In genomic region chr17:78426293-78426879, GRCh38 we compare ENCODE assay signal across 14 cellular contexts. TPM values are rescaled to one million over a fixed set of nuclear protein-coding genes. Genes with fewer than 3 reads are reported as not detected.
DNase-seq lines count a peak whose midpoint lies in the region; ATAC-seq and TF ChIP-seq lines count a peak whose summit lies in the region.
"Had no signal": no experiment of that assay in that cellular context is flagged by ENCODE, and none has a peak within 500 bp of the region (broad histone marks: within the 10 kb centered on the region; RNA-seq: fewer than 3 reads in every experiment).

No MANE protein-coding gene starts in this region.

- dilution Hi-C loops in IMR-90 (cut with HindIII; ENCODE audit: low sequenced_read_pairs, unreplicated experiment): no loop called here

- no peak overlapping the region for H3K4me2 ChIP-seq in IMR-90 (ENCODE audit: low read depth, low read length)

- DNase-seq in IMR-90: no peak
- DNase-seq in medulla oblongata (ENCODE audit: extremely low spot score): peak; percentile 81
- peak; percentile 75 for DNase-seq in superior temporal gyrus (ENCODE audit: extremely low spot score)
- no peak for DNase-seq in activated T-helper 2 cell treated with anti-CD3 and anti-CD28 coated beads, Interferon-gamma antibody, Interleukin-2, Interleukin-4, amounts not matched to agents 10 μg/mL and 5 μg/mL and 100 μg/mL, durations not matched to agents 14 hours and 24 hours and 36 hours (ENCODE audit: low spot score)
- DNase-seq in DMS114 treated with DMSO at 0.1 percent for 48 hours (lab: John Stamatoyannopoulos, UW; ENCODE audit: unreplicated experiment): no peak
- DNase-seq: Calu3; CD4-positive, alpha-beta memory T cell; NCI-H1048; NCI-H524 had no signal

- no peak overlapping the region for H3K4me3 ChIP-seq in IMR-90 (ENCODE audit: insufficient read depth, low read depth, low read length)
- H3K4me3 ChIP-seq: HAP-1 had no signal

- H2BK15ac ChIP-seq in IMR-90 (ENCODE audit: low read depth, low read length): no peak overlapping the region

- H3K4me1 Mint-ChIP-seq in activated T-helper 2 cell treated with anti-CD3 and anti-CD28 coated beads, Interferon-gamma antibody, Interleukin-2, Interleukin-4, amounts not matched to agents 10 μg/mL and 5 μg/mL and 100 μg/mL, durations not matched to agents 14 hours and 24 hours and 36 hours (ENCODE audit: low read depth): peaks cover 6% of the 10 kb centered on the region

- no TSS peak for BruUV-seq in IMR-90 (replicated peaks; lab: Mats Ljungman, UMichigan)

- H3K9me3 Mint-ChIP-seq in activated T-helper 2 cell treated with anti-CD3 and anti-CD28 coated beads, Interferon-gamma antibody, Interleukin-2, Interleukin-4, amounts not matched to agents 10 μg/mL and 5 μg/mL and 100 μg/mL, durations not matched to agents 14 hours and 24 hours and 36 hours: no peaks in the 10 kb centered on the region
- H3K9me3 Mint-ChIP-seq: CD4-positive, alpha-beta memory T cell had no signal

- H2BK5ac ChIP-seq in IMR-90 (ENCODE audit: low read depth, low read length, poor library complexity, severe bottlenecking): no peak overlapping the region

- H3K4me1 ChIP-seq in IMR-90 (ENCODE audit: control insufficient read depth, insufficient read depth, low read length): peaks cover 12% of the 10 kb centered on the region; the same call in 1 of the 2 replicates
- H3K4me1 ChIP-seq: HAP-1 had no signal

- no peaks in the 10 kb centered on the region for H3K9me3 ChIP-seq in IMR-90 (ENCODE audit: control insufficient read depth, insufficient read depth, low read length)
- H3K9me3 ChIP-seq: HAP-1 had no signal

- H3K4ac ChIP-seq in IMR-90 (ENCODE audit: low read depth, low read length): no peak overlapping the region

- H3K9ac ChIP-seq in IMR-90 (ENCODE audit: low read depth, low read length): no peak overlapping the region

- H3K27me3 ChIP-seq in IMR-90 (ENCODE audit: control insufficient read depth, insufficient read depth, low read length): no peaks in the 10 kb centered on the region

- no peak overlapping the region for H3K27ac ChIP-seq in IMR-90 (ENCODE audit: insufficient read depth, low read length)
- H3K27ac ChIP-seq in cingulate gyrus (ENCODE audit: low read depth, low read length): peak overlapping the region; percentile 88

- no peak overlapping the region for H3K14ac ChIP-seq in IMR-90 (replicated peaks; ENCODE audit: low read depth, low read length)

- no peak overlapping the region for H3K23ac ChIP-seq in IMR-90 (ENCODE audit: low read depth, low read length)

- no peak overlapping the region for H3K18ac ChIP-seq in IMR-90 (ENCODE audit: low read depth, low read length)

- H4K91ac ChIP-seq in IMR-90 (ENCODE audit: insufficient read depth, low read depth, low read length): no peak overlapping the region

- H2AFZ ChIP-seq in IMR-90 (replicated peaks; ENCODE audit: low read length, poor library complexity): peak overlapping the region; percentile 52

- in situ Hi-C loops in IMR-90 (cut with MboI; ENCODE audit: low sequenced_read_pairs): loop anchor here (10.0 kb wide), 2 partner anchors 132 to 312 kb away; no protein-coding TSS in a partner anchor

- H4K20me1 ChIP-seq in IMR-90 (ENCODE audit: insufficient read depth, low read length): peaks cover 8% of the 10 kb centered on the region; the same call in 1 of the 2 replicates

- H3K36me3 ChIP-seq in IMR-90 (ENCODE audit: control insufficient read depth, insufficient read depth, low read length): peaks cover 51% of the 10 kb centered on the region

- no peak overlapping the region for H2BK120ac ChIP-seq in IMR-90 (ENCODE audit: low read depth, low read length)

- CTCF ChIA-PET in IMR-90 (lab: Yijun Ruan, JAX): no interaction called here

- H4K5ac ChIP-seq in IMR-90 (ENCODE audit: low read depth, low read length): no peak overlapping the region

- no peak overlapping the region for H2AK9ac ChIP-seq in IMR-90 (replicated peaks; ENCODE audit: low read depth, low read length, poor library complexity)

- POLR2A ChIA-PET in IMR-90 (lab: Charles Lee; ENCODE audit: unreplicated experiment): no interaction called here

- no peak overlapping the region for H3K56ac ChIP-seq in IMR-90 (ENCODE audit: extremely low read depth, insufficient read depth, low read length)

- no peak overlapping the region for H2BK20ac ChIP-seq in IMR-90 (ENCODE audit: low read depth, low read length)

- intact Hi-C loops in IMR-90 (cut with micrococcal nuclease): no loop called here
- intact Hi-C loops in activated T-helper 2 cell treated with anti-CD3 and anti-CD28 coated beads, Interferon-gamma antibody, Interleukin-2, Interleukin-4, amounts not matched to agents 10 μg/mL and 5 μg/mL and 100 μg/mL, durations not matched to agents 14 hours and 24 hours and 36 hours (cut with micrococcal nuclease): no loop called here

- H3K79me1 ChIP-seq in IMR-90 (ENCODE audit: low read depth in 1 of 2, low read length in 2 of 2): peaks cover 3 to 38% of the 10 kb centered on the region in 2 experiments; a peak in 3 of 4 replicates

- no peak overlapping the region for H3K4me3 Mint-ChIP-seq in activated T-helper 2 cell treated with anti-CD3 and anti-CD28 coated beads, Interferon-gamma antibody, Interleukin-2, Interleukin-4, amounts not matched to agents 10 μg/mL and 5 μg/mL and 100 μg/mL, durations not matched to agents 14 hours and 24 hours and 36 hours (ENCODE audit: low read depth)
- H3K4me3 Mint-ChIP-seq: B cell; CD4-positive, alpha-beta memory T cell had no signal

- ATAC-seq in IMR-90 (ENCODE audit: low read depth) (no peak), GM18519 (IDR thresholded peaks at IDR 0.05; ENCODE audit: low FRiP score, unreplicated experiment) (no peak)
- ATAC-seq: Panc1 had no signal

- H3K27me3 Mint-ChIP-seq in activated T-helper 2 cell treated with anti-CD3 and anti-CD28 coated beads, Interferon-gamma antibody, Interleukin-2, Interleukin-4, amounts not matched to agents 10 μg/mL and 5 μg/mL and 100 μg/mL, durations not matched to agents 14 hours and 24 hours and 36 hours (ENCODE audit: low read depth): no peaks in the 10 kb centered on the region
- H3K27me3 Mint-ChIP-seq: B cell; CD4-positive, alpha-beta memory T cell had no signal

- TF ChIP-seq CTCF in IMR-90 (conservative IDR thresholded peaks at IDR 0.05; ENCODE audit: low read depth, low read length): no peak

- WGBS in IMR-90 (ENCODE audit: extremely low coverage in 2 of 2, insufficient read length in 1 of 2), 2 experiments: 96% methylated on average over 16 of the region's 22 CpGs; no CpG with 5 or more reads in 1 of the 2 experiments

- no peak overlapping the region for H3K27ac Mint-ChIP-seq in activated T-helper 2 cell treated with anti-CD3 and anti-CD28 coated beads, Interferon-gamma antibody, Interleukin-2, Interleukin-4, amounts not matched to agents 10 μg/mL and 5 μg/mL and 100 μg/mL, durations not matched to agents 14 hours and 24 hours and 36 hours
- H3K27ac Mint-ChIP-seq: B cell; CD4-positive, alpha-beta memory T cell had no signal

- TF ChIP-seq POLR2A in IMR-90 (IDR thresholded peaks at IDR 0.05; ENCODE audit: low read depth, low read length): no peak

- no peak for TF ChIP-seq RAD21 in IMR-90 (IDR thresholded peaks at IDR 0.05; ENCODE audit: low read length)

- H3K9me1 ChIP-seq in IMR-90 (ENCODE audit: insufficient read depth, low read length): peaks cover 3% of the 10 kb centered on the region; the same call in 1 of the 2 replicates

- no peak overlapping the region for H2AK5ac ChIP-seq in IMR-90 (ENCODE audit: low read depth, low read length)

- H3K36me3 Mint-ChIP-seq in activated T-helper 2 cell treated with anti-CD3 and anti-CD28 coated beads, Interferon-gamma antibody, Interleukin-2, Interleukin-4, amounts not matched to agents 10 μg/mL and 5 μg/mL and 100 μg/mL, durations not matched to agents 14 hours and 24 hours and 36 hours (ENCODE audit: low read depth): peaks cover 50% of the 10 kb centered on the region

- no peak overlapping the region for H4K8ac ChIP-seq in IMR-90 (ENCODE audit: low read depth in 2 of 2, low read length in 2 of 2)

TF ChIP-seq in IMR-90, 13 proteins besides CTCF, POLR2A, EP300 and RAD21:
- TF ChIP-seq ELK1 (IDR thresholded peaks at IDR 0.05; ENCODE audit: borderline replicate concordance, low read depth, low read length): no peak

RNA-seq across cellular contexts. Expression of gene PGS1, which starts 47.9 kb away (rescaled TPM):
- total RNA-seq in IMR-90 (2012; rRNA removed): 14.4 and 18.5 TPM in 2 replicates
- 35.5 and 43.2 TPM in 2 replicates for polyA plus RNA-seq in IMR-90 (2012; rRNA removed)
- 26.3 and 45.8 TPM in 2 replicates for polyA plus RNA-seq in IMR-90 (2012; cell fraction: cytosol; rRNA removed)
- 189 and 191 TPM in 2 replicates for polyA plus RNA-seq in IMR-90 (2012; cell fraction: nucleus; rRNA removed; ENCODE audit: low replicate concordance)
- total RNA-seq in activated T-helper 2 cell treated with anti-CD3 and anti-CD28 coated beads, Interferon-gamma antibody, Interleukin-2, Interleukin-4, amounts not matched to agents 10 μg/mL and 5 μg/mL and 100 μg/mL, durations not matched to agents 14 hours and 24 hours and 36 hours: 59.3 and 64.1 TPM in 2 replicates

Comparison
In these comparisons a context has a peak if more than half of its experiments do, and no peak if none do; other contexts are left out.
1. DNase-seq: peak in medulla oblongata (single experiment) and superior temporal gyrus (single experiment); none in IMR-90 (single experiment), activated T-helper 2 cell treated with anti-CD3 and anti-CD28 coated beads, Interferon-gamma antibody, Interleukin-2, Interleukin-4, amounts not matched to agents 10 μg/mL and 5 μg/mL and 100 μg/mL, durations not matched to agents 14 hours and 24 hours and 36 hours (single experiment) and DMS114 treated with DMSO at 0.1 percent for 48 hours (single experiment).